In the genomic region with DNA sequence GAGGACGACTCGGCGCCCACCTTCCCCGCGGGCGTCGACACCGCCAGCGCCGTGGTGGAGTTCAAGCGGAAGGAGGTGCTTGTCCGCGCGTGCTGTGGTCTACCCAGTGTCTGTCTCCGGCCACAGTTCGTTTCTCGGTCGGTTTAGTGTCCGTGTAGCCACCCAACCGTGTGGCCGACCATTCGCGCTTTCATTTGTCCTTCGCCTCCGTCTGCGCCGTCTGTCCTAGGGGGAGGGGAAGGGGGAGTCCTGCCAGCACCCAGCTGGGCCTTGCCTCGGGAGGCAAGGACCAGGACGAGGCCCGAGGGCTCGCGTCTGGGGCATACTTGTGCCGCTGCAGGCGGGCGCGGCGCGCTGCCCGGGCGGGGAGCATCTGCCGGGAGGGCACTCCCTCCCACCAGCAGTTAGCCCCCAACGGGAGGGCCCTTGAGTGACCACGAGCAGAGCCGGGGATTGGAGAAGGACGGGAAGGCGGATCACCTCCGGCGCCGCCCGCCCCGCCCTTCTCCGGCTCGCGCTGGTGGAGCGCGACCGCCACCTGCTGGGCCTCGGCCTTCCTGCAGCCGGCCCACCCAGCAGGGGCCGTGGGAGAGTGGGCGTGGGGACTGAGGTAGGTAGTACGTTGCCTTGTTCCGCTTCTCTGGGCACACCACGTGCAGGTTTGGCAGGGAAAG, we compare ENCODE assay signal across 8 cellular contexts. TPM values are rescaled to one million over a fixed set of nuclear protein-coding genes. Genes with fewer than 3 reads are reported as not detected.
DNase-seq lines count a peak whose midpoint lies in the region; ATAC-seq lines count a peak whose summit lies in the region.

No MANE protein-coding gene starts in this region.

- DNase-seq in DMS53 treated with DMSO at 0.1 percent for 48 hours (lab: John Stamatoyannopoulos, UW; ENCODE audit: unreplicated experiment) (peak; percentile 81), SK-MEL-5 (ENCODE audit: low read depth, low spot score) (peak; percentile 62), globus pallidus (ENCODE audit: low spot score) (peak; percentile 52), non-pigmented ciliary epithelial cell (ENCODE audit: low read depth) (peak; percentile 22)
- DNase-seq in activated naive CD4-positive, alpha-beta T cell treated with Interleukin-2 at 50 U/mL for 16 hours, result peak; percentile 83

- H3K4me3 ChIP-seq in HUES64 (ENCODE audit: low read length), result peak overlapping the region; percentile 54
- H3K4me3 ChIP-seq in subcutaneous abdominal adipose tissue (ENCODE audit: low read depth in 1 of 5, low read length in 5 of 5), result peak overlapping the region; percentile 63 to 76 (median 70)

- WGBS in HUES64, result 2% methylated on average over 64 of the region's 64 CpGs

- peak; percentile 82 for ATAC-seq in GM21526 (IDR thresholded peaks at IDR 0.05; ENCODE audit: low FRiP score, unreplicated experiment)

- H3K36me3 ChIP-seq in HUES64 (ENCODE audit: insufficient read depth, low read length) (no peaks in the 10 kb centered on the region), subcutaneous abdominal adipose tissue (ENCODE audit: control insufficient read depth in 5 of 5, insufficient read depth in 5 of 5, low read length in 5 of 5) (no peaks in the 10 kb centered on the region)

- in situ Hi-C loops in SK-MEL-5 (cut with HindIII; ENCODE audit: low pct_unique_long_range_greater_than_20kb, low sequenced_read_pairs), result no loop called here

- H3K4me1 ChIP-seq in HUES64 (ENCODE audit: insufficient read depth, low read length) (no peaks in the 10 kb centered on the region), subcutaneous abdominal adipose tissue (ENCODE audit: control insufficient read depth in 5 of 5, insufficient read depth in 5 of 5, low read length in 5 of 5) (peaks cover 0 to 14% (median 13%) of the 10 kb centered on the region in 5 donors)

- H3K27ac ChIP-seq in HUES64 (ENCODE audit: low read depth, low read length), result no peak overlapping the region
- H3K27ac ChIP-seq in subcutaneous abdominal adipose tissue (ENCODE audit: low read depth, low read length), result no peak overlapping the region

- peaks cover 21% of the 10 kb centered on the region for H3K27me3 ChIP-seq in HUES64 (ENCODE audit: insufficient read depth, low read length)
- peaks cover 0 to 16% (median 7%) of the 10 kb centered on the region in 5 donors for H3K27me3 ChIP-seq in subcutaneous abdominal adipose tissue (ENCODE audit: control insufficient read depth in 5 of 5, insufficient read depth in 4 of 5, low read length in 5 of 5)

- H3K9ac ChIP-seq in HUES64 (ENCODE audit: low read depth, low read length) (peak overlapping the region; percentile 41), subcutaneous abdominal adipose tissue (ENCODE audit: low read length in 5 of 5) (peak overlapping the region in 4 of 5 donors; percentile 29 to 68 (median 36))

- H3K9me3 ChIP-seq in HUES64 (ENCODE audit: insufficient read depth, low read depth, low read length), result no peaks in the 10 kb centered on the region
- H3K9me3 ChIP-seq in subcutaneous abdominal adipose tissue (ENCODE audit: control insufficient read depth in 5 of 5, low read length in 5 of 5), result no peaks in the 10 kb centered on the region

RNA-seq across cellular contexts. Expression of a gene that starts 28.4 kb away (rescaled TPM):
- 7.1 TPM for polyA plus RNA-seq in HUES64 (2013, experiment 1 of 2)
- 6.7 TPM for polyA plus RNA-seq in HUES64 (2013, experiment 2 of 2)
- total RNA-seq in SK-MEL-5 (2014; rRNA removed; shearing (Covaris generic)), result 0.24 TPM in 1 of 2 replicates, not detected in the other
- 0.67 and 0.75 TPM in 2 replicates for polyA plus RNA-seq in SK-MEL-5 (2015; cell fraction: cytosol; rRNA removed)
- 0.75 and 1.4 TPM in 2 replicates for polyA plus RNA-seq in SK-MEL-5 (2015; cell fraction: nucleus; rRNA removed)

RNA-seq across cellular contexts. Expression of a gene that starts 33.0 kb away (rescaled TPM):
- polyA plus RNA-seq in HUES64 (2013, experiment 1 of 2), result 5.1 TPM
- polyA plus RNA-seq in HUES64 (2013, experiment 2 of 2), result 6.1 TPM
- 3.9 and 4.6 TPM in 2 replicates for total RNA-seq in SK-MEL-5 (2014; rRNA removed; shearing (Covaris generic))
- polyA plus RNA-seq in SK-MEL-5 (2015; cell fraction: cytosol; rRNA removed), result 8.1 and 13.7 TPM in 2 replicates
- polyA plus RNA-seq in SK-MEL-5 (2015; cell fraction: nucleus; rRNA removed), result 44.2 and 56.7 TPM in 2 replicates

Comparison
In these comparisons a context has a peak if more than half of its experiments do, and no peak if none do; other contexts are left out.
1. DNase-seq: peak in every context shown above with its lines; median percentile 83 in activated naive CD4-positive, alpha-beta T cell treated with Interleukin-2 at 50 U/mL for 16 hours; 81 in DMS53 treated with DMSO at 0.1 percent for 48 hours; 62 in SK-MEL-5; 52 in globus pallidus; 22 in non-pigmented ciliary epithelial cell.